Comparison of ENCODE assay signal across 22 cellular contexts in genomic region chr4:2322227-2322626, GRCh38.
A peak's percentile ranks its signal among the peaks of the same experiment; 100 is the strongest.
DNase-seq lines count a peak whose midpoint lies in the region; ATAC-seq and TF ChIP-seq lines count a peak whose summit lies in the region.
"Had no signal": no experiment of that assay in that cellular context is flagged by ENCODE, and none has a peak within 500 bp of the region (broad histone marks: within the 10 kb centered on the region; RNA-seq: fewer than 3 reads in every experiment).

No MANE protein-coding gene starts in this region.

- no peaks in the 10 kb centered on the region for H3K27me3 ChIP-seq in vagina

- TF ChIP-seq CTCF in natural killer cell (IDR thresholded peaks at IDR 0.05): no peak
- no peak for TF ChIP-seq CTCF in vagina (IDR thresholded peaks at IDR 0.05)
- TF ChIP-seq CTCF in GM10248 (IDR thresholded peaks at IDR 0.05; ENCODE audit: control extremely low read depth, extremely low read depth, low read depth, missing control alignments): no peak

- peaks cover 6% of the 10 kb centered on the region for H3K9me3 ChIP-seq in vagina

- H3K36me3 Mint-ChIP-seq in natural killer cell: peaks cover 10% of the 10 kb centered on the region
- H3K36me3 Mint-ChIP-seq in natural killer cell treated with Interleukin-12 subunit alpha and Interleukin-12 subunit beta and Interleukin-15 and Interleukin-18, amount 100 ng/mL, for 72 hours: no peaks in the 10 kb centered on the region
- no peaks in the 10 kb centered on the region for H3K36me3 Mint-ChIP-seq in activated naive CD4-positive, alpha-beta T cell treated with anti-CD3 and anti-CD28 coated beads, Interleukin-2, amount 10 ng/mL, durations not matched to agents 7 days and 5 days

- DNase-seq in natural killer cell (no peak), iPS-NIHi7 (ENCODE audit: extremely low spot score) (peak; percentile 4), posterior vena cava (ENCODE audit: low spot score) (peak; percentile 66), vagina (ENCODE audit: extremely low spot score in 2 of 2) (no peak), GM10248 (ENCODE audit: extremely low spot score) (no peak), NCI-H345 (lab: John Stamatoyannopoulos, UW) (no peak)
- DNase-seq in natural killer cell treated with Interleukin-12 subunit alpha and Interleukin-12 subunit beta and Interleukin-15 and Interleukin-18, amount 100 ng/mL, for 72 hours (ENCODE audit: low spot score): no peak
- no peak for DNase-seq in activated naive CD4-positive, alpha-beta T cell treated with anti-CD3 and anti-CD28 coated beads, Interleukin-2, amount 10 ng/mL, durations not matched to agents 7 days and 5 days
- DNase-seq: CD4-positive, CD25-positive, alpha-beta regulatory T cell; GF-D8; H9; KG1; NCI-H1092 treated with DMSO at 0.1 percent for 48 hours; NCI-H146; NCI-H2029; NCI-H2227 treated with DMSO at 0.1 percent for 48 hours; NCI-H510A treated with DMSO at 0.1 percent for 48 hours; NCI-H748 treated with DMSO at 0.1 percent for 48 hours; NK-92 treated with Interleukin-12 subunit alpha and Interleukin-12 subunit beta, amount 100 ng/mL, for 24 hours had no signal

- TF ChIP-seq POLR2A in vagina (IDR thresholded peaks at IDR 0.05): no peak

- ATAC-seq in natural killer cell: no peak
- ATAC-seq in natural killer cell treated with Interleukin-12 subunit alpha and Interleukin-12 subunit beta and Interleukin-15 and Interleukin-18, amount 100 ng/mL, for 72 hours: no peak
- ATAC-seq: A549 had no signal

- intact Hi-C loops in natural killer cell (cut with micrococcal nuclease): loop anchor here (5.0 kb wide), 1 partner anchor 285 kb away; no protein-coding TSS in a partner anchor
- intact Hi-C loops in posterior vena cava (cut with DNase I): no loop called here
- intact Hi-C loops in vagina (cut with DNase I): no loop called here

- H3K27ac ChIP-seq in vagina: no peak overlapping the region
- H3K27ac ChIP-seq: A549, HL-60 had no signal

- peaks cover 30 to 47% of the 10 kb centered on the region in 2 donors for H3K4me1 Mint-ChIP-seq in natural killer cell
- peaks cover 22 to 28% of the 10 kb centered on the region in 2 donors for H3K4me1 Mint-ChIP-seq in natural killer cell treated with Interleukin-12 subunit alpha and Interleukin-12 subunit beta and Interleukin-15 and Interleukin-18, amount 100 ng/mL, for 72 hours (ENCODE audit: low read depth in 2 of 2)
- no peaks in the 10 kb centered on the region for H3K4me1 Mint-ChIP-seq in activated naive CD4-positive, alpha-beta T cell treated with anti-CD3 and anti-CD28 coated beads, Interleukin-2, amount 10 ng/mL, durations not matched to agents 7 days and 5 days

- CTCF ChIA-PET in activated naive CD4-positive, alpha-beta T cell treated with anti-CD3 and anti-CD28 coated beads, Interleukin-2, amount 10 ng/mL, durations not matched to agents 7 days and 5 days (lab: Charles Lee): no interaction called here
- CTCF ChIA-PET in GM10248 (lab: Yijun Ruan, JAX): no interaction called here

- no peak overlapping the region for H3K4me3 ChIP-seq in vagina
- H3K4me3 ChIP-seq: A549 had no signal

- POLR2A ChIA-PET in GM10248 (lab: Yijun Ruan, JAX): no interaction called here

- no peak overlapping the region for H3K27ac Mint-ChIP-seq in natural killer cell
- no peak overlapping the region for H3K27ac Mint-ChIP-seq in natural killer cell treated with Interleukin-12 subunit alpha and Interleukin-12 subunit beta and Interleukin-15 and Interleukin-18, amount 100 ng/mL, for 72 hours
- H3K27ac Mint-ChIP-seq in activated naive CD4-positive, alpha-beta T cell treated with anti-CD3 and anti-CD28 coated beads, Interleukin-2, amount 10 ng/mL, durations not matched to agents 7 days and 5 days: no peak overlapping the region
- H3K27ac Mint-ChIP-seq: B cell; CD4-positive, CD25-positive, alpha-beta regulatory T cell; H9 had no signal

- no peaks in the 10 kb centered on the region for H3K9me3 Mint-ChIP-seq in natural killer cell
- H3K9me3 Mint-ChIP-seq in natural killer cell treated with Interleukin-12 subunit alpha and Interleukin-12 subunit beta and Interleukin-15 and Interleukin-18, amount 100 ng/mL, for 72 hours: no peaks in the 10 kb centered on the region
- no peaks in the 10 kb centered on the region for H3K9me3 Mint-ChIP-seq in activated naive CD4-positive, alpha-beta T cell treated with anti-CD3 and anti-CD28 coated beads, Interleukin-2, amount 10 ng/mL, durations not matched to agents 7 days and 5 days

- no peaks in the 10 kb centered on the region for H3K4me1 ChIP-seq in vagina
- H3K4me1 ChIP-seq: A549 had no signal

- H3K4me3 Mint-ChIP-seq in natural killer cell: peak overlapping the region; percentile 40
- H3K4me3 Mint-ChIP-seq in natural killer cell treated with Interleukin-12 subunit alpha and Interleukin-12 subunit beta and Interleukin-15 and Interleukin-18, amount 100 ng/mL, for 72 hours: no peak overlapping the region
- H3K4me3 Mint-ChIP-seq in activated naive CD4-positive, alpha-beta T cell treated with anti-CD3 and anti-CD28 coated beads, Interleukin-2, amount 10 ng/mL, durations not matched to agents 7 days and 5 days: no peak overlapping the region
- H3K4me3 Mint-ChIP-seq: B cell; CD4-positive, CD25-positive, alpha-beta regulatory T cell; H9 had no signal

- peaks cover 10 to 18% of the 10 kb centered on the region in 2 donors for H3K27me3 Mint-ChIP-seq in natural killer cell (ENCODE audit: low read depth in 2 of 2)
- H3K27me3 Mint-ChIP-seq in natural killer cell treated with Interleukin-12 subunit alpha and Interleukin-12 subunit beta and Interleukin-15 and Interleukin-18, amount 100 ng/mL, for 72 hours: peaks cover 0 to 7% of the 10 kb centered on the region in 2 donors
- H3K27me3 Mint-ChIP-seq in activated naive CD4-positive, alpha-beta T cell treated with anti-CD3 and anti-CD28 coated beads, Interleukin-2, amount 10 ng/mL, durations not matched to agents 7 days and 5 days: no peaks in the 10 kb centered on the region
- H3K27me3 Mint-ChIP-seq: CD4-positive, CD25-positive, alpha-beta regulatory T cell had no signal

- H3K36me3 ChIP-seq in vagina: no peaks in the 10 kb centered on the region

Comparison
In these comparisons a context has a peak if more than half of its experiments do, and no peak if none do; other contexts are left out.
1. DNase-seq: peak in iPS-NIHi7 (single experiment) and posterior vena cava (single experiment); none in natural killer cell (single experiment), natural killer cell treated with Interleukin-12 subunit alpha and Interleukin-12 subunit beta and Interleukin-15 and Interleukin-18, amount 100 ng/mL, for 72 hours (single experiment), vagina (0 of 2), activated naive CD4-positive, alpha-beta T cell treated with anti-CD3 and anti-CD28 coated beads, Interleukin-2, amount 10 ng/mL, durations not matched to agents 7 days and 5 days (single experiment), GM10248 (single experiment) and NCI-H345 (single experiment).